1 cellular context compared by ENCODE assay signal in the genomic region with DNA sequence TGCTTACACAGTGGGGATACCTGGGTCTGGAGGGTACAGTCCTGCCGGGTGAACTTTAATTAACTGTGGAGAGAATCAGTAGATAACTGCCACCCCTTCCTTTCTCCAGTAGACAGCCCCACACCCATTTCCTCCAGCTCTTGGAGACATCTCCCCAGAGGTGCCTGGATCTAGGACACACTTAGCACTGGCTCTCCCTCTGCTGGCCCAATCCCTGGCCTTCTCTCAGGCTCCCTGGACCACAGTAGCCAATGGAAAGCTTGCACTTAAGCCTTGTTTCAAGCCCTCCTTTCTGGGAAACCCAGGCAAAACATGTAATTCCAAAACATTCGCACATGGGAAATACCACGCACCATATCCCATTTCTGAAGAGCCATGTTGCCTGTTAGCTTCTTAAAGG.
TF ChIP-seq lines count a peak whose summit lies in the region.

No MANE protein-coding gene starts in this region.

TF ChIP-seq in H1, 55 proteins besides CTCF, POLR2A, EP300 and RAD21:
- no peak for TF ChIP-seq POLR2AphosphoS5 (IDR thresholded peaks at IDR 0.05; ENCODE audit: low read depth, low read length)
- TF ChIP-seq, protein P1, sequence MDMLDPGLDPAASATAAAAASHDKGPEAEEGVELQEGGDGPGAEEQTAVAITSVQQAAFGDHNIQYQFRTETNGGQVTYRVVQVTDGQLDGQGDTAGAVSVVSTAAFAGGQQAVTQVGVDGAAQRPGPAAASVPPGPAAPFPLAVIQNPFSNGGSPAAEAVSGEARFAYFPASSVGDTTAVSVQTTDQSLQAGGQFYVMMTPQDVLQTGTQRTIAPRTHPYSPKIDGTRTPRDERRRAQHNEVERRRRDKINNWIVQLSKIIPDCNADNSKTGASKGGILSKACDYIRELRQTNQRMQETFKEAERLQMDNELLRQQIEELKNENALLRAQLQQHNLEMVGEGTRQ (IDR thresholded peaks at IDR 0.05; ENCODE audit: low read length): no peak
- no peak for TF ChIP-seq EZH2 (IDR thresholded peaks at IDR 0.05; ENCODE audit: low read depth, low read length, severe bottlenecking)
- TF ChIP-seq ASH2L (IDR thresholded peaks at IDR 0.05; ENCODE audit: low read length): no peak
- no peak for TF ChIP-seq JUND (IDR thresholded peaks at IDR 0.05; ENCODE audit: low read length)
- TF ChIP-seq CBX5 (IDR thresholded peaks at IDR 0.05; ENCODE audit: low read depth, low read length): no peak
- no peak for TF ChIP-seq RBBP5 (IDR thresholded peaks at IDR 0.05; ENCODE audit: borderline replicate concordance, low read depth, low read length)
- TF ChIP-seq, protein P2, sequence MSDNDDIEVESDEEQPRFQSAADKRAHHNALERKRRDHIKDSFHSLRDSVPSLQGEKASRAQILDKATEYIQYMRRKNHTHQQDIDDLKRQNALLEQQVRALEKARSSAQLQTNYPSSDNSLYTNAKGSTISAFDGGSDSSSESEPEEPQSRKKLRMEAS (IDR thresholded peaks at IDR 0.05): no peak
- no peak for TF ChIP-seq TCF12 (IDR thresholded peaks at IDR 0.05; ENCODE audit: low read depth, low read length)
- no peak for TF ChIP-seq GTF2F1 (IDR thresholded peaks at IDR 0.05; ENCODE audit: borderline replicate concordance, low read depth, low read length)
- TF ChIP-seq RNF2 (IDR thresholded peaks at IDR 0.05; ENCODE audit: borderline replicate concordance, low read depth, low read length, missing control alignments, poor library complexity, severe bottlenecking): no peak
